8 cellular contexts compared by ENCODE assay signal in genomic region chr2:100416397-100416938, GRCh38. TPM values are rescaled to one million over a fixed set of nuclear protein-coding genes. Genes with fewer than 3 reads are reported as not detected.
DNase-seq lines count a peak whose midpoint lies in the region; ATAC-seq and TF ChIP-seq lines count a peak whose summit lies in the region.

No MANE protein-coding gene starts in this region.

- H3K4me3 Mint-ChIP-seq in activated CD4-positive, alpha-beta T cell treated with anti-CD3 and anti-CD28 coated beads, Interleukin-2, amount 10 ng/mL, durations not matched to agents 24 days and 14 days = peak overlapping the region; percentile 82

- H3K27ac ChIP-seq in liver (ENCODE audit: low read depth in 1 of 2, low read length in 2 of 2) (no peak overlapping the region), transverse colon (peak overlapping the region; percentile 73 to 84 (median 78))

- peaks cover 19% of the 10 kb centered on the region for H3K4me1 Mint-ChIP-seq in activated CD4-positive, alpha-beta T cell treated with anti-CD3 and anti-CD28 coated beads, Interleukin-2, amount 10 ng/mL, durations not matched to agents 24 days and 14 days

- H3K36me3 ChIP-seq in liver (ENCODE audit: control insufficient read depth in 4 of 4, insufficient read depth in 3 of 4, low read depth in 1 of 4, low read length in 3 of 4) = no peaks in the 10 kb centered on the region
- no peaks in the 10 kb centered on the region for H3K36me3 ChIP-seq in transverse colon

- no peak for TF ChIP-seq CTCF in astrocyte of the spinal cord (IDR thresholded peaks at IDR 0.05; ENCODE audit: low read depth, low read length)
- TF ChIP-seq CTCF in liver (IDR thresholded peaks at IDR 0.05; ENCODE audit: low read depth, low read length, missing input control) = no peak
- no peak for TF ChIP-seq CTCF in transverse colon (IDR thresholded peaks at IDR 0.05)

- in situ Hi-C loops in astrocyte of the spinal cord (cut with HindIII; ENCODE audit: low sequenced_read_pairs) (no loop called here), transverse colon (cut with MboI; ENCODE audit: low pct_ligation_motif_present in 1 of 4, low pct_unique_long_range_greater_than_20kb in 1 of 4, low sequenced_read_pairs in 3 of 4) (no loop called here)

- H3K27ac Mint-ChIP-seq in activated CD4-positive, alpha-beta T cell treated with anti-CD3 and anti-CD28 coated beads, Interleukin-2, amount 10 ng/mL, durations not matched to agents 24 days and 14 days = peak overlapping the region; percentile 73

- H3K9ac ChIP-seq in liver (ENCODE audit: low read depth in 1 of 2, low read length in 2 of 2) = no peak overlapping the region

- TF ChIP-seq RAD21 in liver (IDR thresholded peaks at IDR 0.05) = no peak

- peaks cover 0 to 7% (median 7%) of the 10 kb centered on the region in 4 donors for H3K4me1 ChIP-seq in liver (ENCODE audit: control insufficient read depth in 4 of 4, insufficient read depth in 4 of 4, low read length in 3 of 4)
- peaks cover 0 to 17% (median 6%) of the 10 kb centered on the region in 4 donors for H3K4me1 ChIP-seq in transverse colon

- H3K27me3 Mint-ChIP-seq in activated CD4-positive, alpha-beta T cell treated with anti-CD3 and anti-CD28 coated beads, Interleukin-2, amount 10 ng/mL, durations not matched to agents 24 days and 14 days = peaks cover 6% of the 10 kb centered on the region

- no peaks in the 10 kb centered on the region for H3K9me3 Mint-ChIP-seq in activated CD4-positive, alpha-beta T cell treated with anti-CD3 and anti-CD28 coated beads, Interleukin-2, amount 10 ng/mL, durations not matched to agents 24 days and 14 days

- H3K36me3 Mint-ChIP-seq in activated CD4-positive, alpha-beta T cell treated with anti-CD3 and anti-CD28 coated beads, Interleukin-2, amount 10 ng/mL, durations not matched to agents 24 days and 14 days (ENCODE audit: low read depth) = peaks cover 2% of the 10 kb centered on the region

- H3K27me3 ChIP-seq in liver (ENCODE audit: control insufficient read depth in 4 of 4, insufficient read depth in 4 of 4, low read length in 3 of 4) (no peaks in the 10 kb centered on the region), transverse colon (peaks cover 21% of the 10 kb centered on the region)

- TF ChIP-seq POLR2A in transverse colon (IDR thresholded peaks at IDR 0.05) = no peak

- intact Hi-C loops in activated CD4-positive, alpha-beta T cell treated with anti-CD3 and anti-CD28 coated beads, Interleukin-2, amount 10 ng/mL, durations not matched to agents 24 days and 14 days (cut with micrococcal nuclease) = loop anchor here (5.0 kb wide), 1 partner anchor 146 kb away; the partner anchor contains the start of gene PDCL3
- intact Hi-C loops in transverse colon (cut with DNase I; ENCODE audit: low total_unique reads) = loop anchor here (5.0 kb wide), 1 partner anchor 146 kb away; the partner anchor contains the start of gene PDCL3

- WGBS in liver = 13% methylated on average over 6 of the region's 6 CpGs
- WGBS in transverse colon (ENCODE audit: low coverage in 1 of 2), 2 donors = 0 to 14% methylated on average over 2 to 6 of the region's 6 CpGs

- H3K9me3 ChIP-seq in liver (ENCODE audit: control insufficient read depth in 4 of 4, low read length in 3 of 4) = no peaks in the 10 kb centered on the region
- no peaks in the 10 kb centered on the region for H3K9me3 ChIP-seq in transverse colon

- H3K4me3 ChIP-seq in astrocyte of the spinal cord (ENCODE audit: low read depth, low read length) (peak overlapping the region; percentile 83), liver (ENCODE audit: low read depth in 1 of 3, low read length in 3 of 3) (peak overlapping the region; percentile 63 to 80 (median 67)), transverse colon (peak overlapping the region; percentile 54 to 78 (median 68))

- ATAC-seq in HG03521 (IDR thresholded peaks at IDR 0.05; ENCODE audit: unreplicated experiment) = no peak

- no peak for TF ChIP-seq EP300 in transverse colon (IDR thresholded peaks at IDR 0.05; ENCODE audit: low read depth)

- DNase-seq in activated CD4-positive, alpha-beta T cell treated with anti-CD3 and anti-CD28 coated beads, Interleukin-2, amount 10 ng/mL, durations not matched to agents 24 days and 14 days = no peak
- DNase-seq in activated CD4-positive, alpha-beta T cell treated with anti-CD3 and anti-CD28 coated beads, Interleukin-2, amount 50 U/mL, for 1 hour = no peak
- DNase-seq in astrocyte of the spinal cord (ENCODE audit: low read depth, low spot score) (peak; percentile 3), transverse colon (no peak), DMS153 (lab: John Stamatoyannopoulos, UW) (no peak)
- no peak for DNase-seq in stimulated activated CD8-positive, alpha-beta memory T cell treated with anti-CD3 and anti-CD28 coated beads, Interleukin-4, amount 100 ng/mL, for 48 hours

TF ChIP-seq in liver, 16 proteins besides CTCF, POLR2A, EP300 and RAD21:
- TF ChIP-seq, protein P1, sequence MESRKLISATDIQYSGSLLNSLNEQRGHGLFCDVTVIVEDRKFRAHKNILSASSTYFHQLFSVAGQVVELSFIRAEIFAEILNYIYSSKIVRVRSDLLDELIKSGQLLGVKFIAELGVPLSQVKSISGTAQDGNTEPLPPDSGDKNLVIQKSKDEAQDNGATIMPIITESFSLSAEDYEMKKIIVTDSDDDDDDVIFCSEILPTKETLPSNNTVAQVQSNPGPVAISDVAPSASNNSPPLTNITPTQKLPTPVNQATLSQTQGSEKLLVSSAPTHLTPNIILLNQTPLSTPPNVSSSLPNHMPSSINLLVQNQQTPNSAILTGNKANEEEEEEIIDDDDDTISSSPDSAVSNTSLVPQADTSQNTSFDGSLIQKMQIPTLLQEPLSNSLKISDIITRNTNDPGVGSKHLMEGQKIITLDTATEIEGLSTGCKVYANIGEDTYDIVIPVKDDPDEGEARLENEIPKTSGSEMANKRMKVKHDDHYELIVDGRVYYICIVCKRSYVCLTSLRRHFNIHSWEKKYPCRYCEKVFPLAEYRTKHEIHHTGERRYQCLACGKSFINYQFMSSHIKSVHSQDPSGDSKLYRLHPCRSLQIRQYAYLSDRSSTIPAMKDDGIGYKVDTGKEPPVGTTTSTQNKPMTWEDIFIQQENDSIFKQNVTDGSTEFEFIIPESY (IDR thresholded peaks at IDR 0.05) = no peak
- no peak for TF ChIP-seq HNF4G (IDR thresholded peaks at IDR 0.05)

RNA-seq across cellular contexts. Expression of gene CHST10, which starts 1.0 kb away (rescaled TPM):
- 6.6 and 8.0 TPM in 2 replicates for total RNA-seq in activated CD4-positive, alpha-beta T cell treated with anti-CD3 and anti-CD28 coated beads, Interleukin-2, amount 10 ng/mL, durations not matched to agents 24 days and 14 days
- total RNA-seq in liver = 1 to 10 TPM; 1.5 to 5.2 TPM
- under 1 TPM; 0.11 to 0.47 TPM for polyA plus RNA-seq in liver
- total RNA-seq in transverse colon = 1 to 10 TPM; 1.1 to 7.8 (median 4.0) TPM

RNA-seq across cellular contexts. Expression of gene NMS, which starts 53.8 kb away (rescaled TPM):
- not detected in 2 replicates for total RNA-seq in activated CD4-positive, alpha-beta T cell treated with anti-CD3 and anti-CD28 coated beads, Interleukin-2, amount 10 ng/mL, durations not matched to agents 24 days and 14 days
- total RNA-seq in liver (not detected), transverse colon (not detected)
- not detected for polyA plus RNA-seq in liver

Comparison
In these comparisons a context has a peak if more than half of its experiments do, and no peak if none do; other contexts are left out.
1. H3K27ac ChIP-seq: peak in transverse colon (4 of 4); none in liver (0 of 2).
2. Peak in every context shown above with its lines, with median percentiles within 50 percentile points of each other: H3K4me3 ChIP-seq.